ENCODE assay signal across 10 cellular contexts in genomic region chr11:73387594-73388021, GRCh38. TPM values are rescaled to one million over a fixed set of nuclear protein-coding genes. Genes with fewer than 3 reads are reported as not detected.
DNase-seq lines count a peak whose midpoint lies in the region; ATAC-seq and TF ChIP-seq lines count a peak whose summit lies in the region.
"Had no signal": no experiment of that assay in that cellular context is flagged by ENCODE, and none has a peak within 500 bp of the region (broad histone marks: within the 10 kb centered on the region; RNA-seq: fewer than 3 reads in every experiment).

No MANE protein-coding gene starts in this region.

- 0 out of 2 replicates have a peak, but pooled peaks have one; percentile 4 for TF ChIP-seq CTCF in GM12875 (IDR thresholded peaks at IDR 0.05; ENCODE audit: borderline replicate concordance, insufficient read depth, low read depth, low read length)

- H3K27me3 ChIP-seq in BLaER1 treated with 17β-estradiol and CSF1 and Interleukin-3, amounts not matched to agents 10 nM and 100 nM, result no peaks in the 10 kb centered on the region
- H3K27me3 ChIP-seq in muscle layer of duodenum (ENCODE audit: low read depth, low read length), result no peaks in the 10 kb centered on the region

- peaks cover 19 to 54% (median 29%) of the 10 kb centered on the region in 11 experiments for H3K36me3 ChIP-seq in BLaER1 treated with 17β-estradiol and CSF1 and Interleukin-3, amounts not matched to agents 10 nM and 100 nM
- H3K36me3 ChIP-seq in muscle layer of duodenum (ENCODE audit: control insufficient read depth in 1 of 2, insufficient read depth in 2 of 2, low read length in 2 of 2), result no peaks in the 10 kb centered on the region

- no peak for ATAC-seq in activated T-helper 17 cell treated with anti-CD3 and anti-CD28 coated beads, Interleukin-2, amount 50 U/mL, for 72 hours (replicated peaks)

- H4K20me1 ChIP-seq in BLaER1 treated with 17β-estradiol and CSF1 and Interleukin-3, amounts not matched to agents 10 nM and 100 nM, result peaks cover 45 to 100% (median 79%) of the 10 kb centered on the region in 11 experiments

- peaks cover 98 to 100% (median 100%) of the 10 kb centered on the region in 10 experiments for H3K4me1 ChIP-seq in BLaER1 treated with 17β-estradiol and CSF1 and Interleukin-3, amounts not matched to agents 10 nM and 100 nM
- peaks cover 0 to 20% of the 10 kb centered on the region in 2 donors for H3K4me1 ChIP-seq in muscle layer of duodenum (ENCODE audit: control insufficient read depth in 1 of 2, insufficient read depth in 2 of 2, low read length in 2 of 2)

- peak overlapping the region; percentile 89 to 100 (median 97) for H3K4me2 ChIP-seq in BLaER1 treated with 17β-estradiol and CSF1 and Interleukin-3, amounts not matched to agents 10 nM and 100 nM

- no peaks in the 10 kb centered on the region for H3K9me3 ChIP-seq in BLaER1 treated with 17β-estradiol and CSF1 and Interleukin-3, amounts not matched to agents 10 nM and 100 nM (replicated peaks in 1 of 11)
- H3K9me3 ChIP-seq in muscle layer of duodenum (ENCODE audit: control insufficient read depth in 1 of 2, low read length in 2 of 2), result no peaks in the 10 kb centered on the region

- DNase-seq in DMS114 treated with DMSO at 0.1 percent for 48 hours (lab: John Stamatoyannopoulos, UW; ENCODE audit: unreplicated experiment) (no peak), NOMO-1 treated with DMSO at 0.1 percent for 48 hours (lab: John Stamatoyannopoulos, UW; ENCODE audit: unreplicated experiment) (no peak), NCI-H2029 (lab: John Stamatoyannopoulos, UW) (no peak), NCI-H748 treated with DMSO at 0.1 percent for 48 hours (lab: John Stamatoyannopoulos, UW) (no peak)
- DNase-seq: effector memory CD4-positive, alpha-beta T cell; NCI-H187 treated with DMSO at 0.1 percent for 48 hours had no signal

- H3K4me3 Mint-ChIP-seq in activated T-helper 17 cell treated with anti-CD3 and anti-CD28 coated beads, Interleukin-2, amount 50 U/mL, for 72 hours, result no peak overlapping the region

- peaks cover 19% of the 10 kb centered on the region for H3K36me3 Mint-ChIP-seq in activated T-helper 17 cell treated with anti-CD3 and anti-CD28 coated beads, Interleukin-2, amount 50 U/mL, for 72 hours (ENCODE audit: low read depth)

- no peaks in the 10 kb centered on the region for H3K9me3 Mint-ChIP-seq in activated T-helper 17 cell treated with anti-CD3 and anti-CD28 coated beads, Interleukin-2, amount 50 U/mL, for 72 hours

- H3K4me1 Mint-ChIP-seq in activated T-helper 17 cell treated with anti-CD3 and anti-CD28 coated beads, Interleukin-2, amount 50 U/mL, for 72 hours, result peaks cover 18% of the 10 kb centered on the region

- H3K4me3 ChIP-seq in BLaER1 treated with 17β-estradiol and CSF1 and Interleukin-3, amounts not matched to agents 10 nM and 100 nM, result peak overlapping the region in 9 of 10 experiments; percentile 28 to 56 (median 42); a peak in 15 of 20 replicates
- H3K4me3 ChIP-seq in GM12875 (ENCODE audit: low read depth, low read length) (no peak overlapping the region), muscle layer of duodenum (ENCODE audit: low read depth in 1 of 2, low read length in 2 of 2) (no peak overlapping the region)

- no peaks in the 10 kb centered on the region for H3K27me3 Mint-ChIP-seq in activated T-helper 17 cell treated with anti-CD3 and anti-CD28 coated beads, Interleukin-2, amount 50 U/mL, for 72 hours

- H3K27ac ChIP-seq in BLaER1 treated with 17β-estradiol and CSF1 and Interleukin-3, amounts not matched to agents 10 nM and 100 nM, result peak overlapping the region; percentile 79 to 99 (median 91)
- peak overlapping the region; percentile 16 for H3K27ac ChIP-seq in muscle layer of duodenum (ENCODE audit: low read length)

- peak overlapping the region; percentile 60 to 99 (median 98) for H3K9ac ChIP-seq in BLaER1 treated with 17β-estradiol and CSF1 and Interleukin-3, amounts not matched to agents 10 nM and 100 nM

- H3K27ac Mint-ChIP-seq in activated T-helper 17 cell treated with anti-CD3 and anti-CD28 coated beads, Interleukin-2, amount 50 U/mL, for 72 hours, result peak overlapping the region; percentile 81

RNA-seq across cellular contexts. Expression of gene RELT, which starts 11.4 kb away (rescaled TPM):
- 10 to 100 TPM; 31.2 to 39.9 TPM for total RNA-seq in activated T-helper 17 cell treated with anti-CD3 and anti-CD28 coated beads, Interleukin-2, amount 50 U/mL, for 72 hours

Comparison
In these comparisons a context has a peak if more than half of its experiments do, and no peak if none do; other contexts are left out.
1. H3K4me3 ChIP-seq: peak in BLaER1 treated with 17β-estradiol and CSF1 and Interleukin-3, amounts not matched to agents 10 nM and 100 nM (9 of 10); none in GM12875 (single experiment) and muscle layer of duodenum (0 of 2).